ENCODE assay signal across 1 cellular context in genomic region chr7:23211542-23211941, GRCh38.
TF ChIP-seq lines count a peak whose summit lies in the region.

No MANE protein-coding gene starts in this region.

TF ChIP-seq in HepG2, 621 proteins besides CTCF, POLR2A, EP300 and RAD21 (continued from another document):
- no peak for TF ChIP-seq ZNF589 (CRISPR knock-in tag; conservative IDR thresholded peaks at IDR 0.05)
- no peak for TF ChIP-seq SYNCRIP (IDR thresholded peaks at IDR 0.05; ENCODE audit: insufficient read depth, low read depth, low read length)
- no peak for TF ChIP-seq PLRG1 (conservative IDR thresholded peaks at IDR 0.05)
- TF ChIP-seq ZNF143 (CRISPR knock-in tag; IDR thresholded peaks at IDR 0.05), result peak; percentile 80
- TF ChIP-seq GATAD1 (CRISPR knock-in tag; IDR thresholded peaks at IDR 0.05), result no peak
TF ChIP-seq in HepG2: peak in this region for 2.
